ENCODE assay signal across 24 cellular contexts in genomic region chr7:107690611-107691010, GRCh38. TPM values are rescaled to one million over a fixed set of nuclear protein-coding genes. Genes with fewer than 3 reads are reported as not detected.
A peak's percentile ranks its signal among the peaks of the same experiment; 100 is the strongest.
DNase-seq lines count a peak whose midpoint lies in the region; ATAC-seq and TF ChIP-seq lines count a peak whose summit lies in the region.
"Had no signal": no experiment of that assay in that cellular context is flagged by ENCODE, and none has a peak within 500 bp of the region (broad histone marks: within the 10 kb centered on the region; RNA-seq: fewer than 3 reads in every experiment).

No MANE protein-coding gene starts in this region.

- no peak overlapping the region for H3K4me3 ChIP-seq in astrocyte of the cerebellum (ENCODE audit: low read depth, low read length)
- H3K4me3 ChIP-seq in fibroblast of the aortic adventitia (ENCODE audit: low read depth, low read length): no peak overlapping the region
- H3K4me3 ChIP-seq: adrenal gland, HAP-1, smooth muscle cell, vagina had no signal

- no peaks in the 10 kb centered on the region for H3K9me3 Mint-ChIP-seq in activated T-cell treated with anti-CD3 and anti-CD28 coated beads, Interleukin-2, amount 50 U/mL, for 72 hours
- H3K9me3 Mint-ChIP-seq: CD4-positive, CD25-positive, alpha-beta regulatory T cell; endodermal cell; natural killer cell had no signal

- H3K27me3 Mint-ChIP-seq in activated T-cell treated with anti-CD3 and anti-CD28 coated beads, Interleukin-2, amount 50 U/mL, for 72 hours (ENCODE audit: low read depth): peaks cover 39% of the 10 kb centered on the region

- peaks cover 7% of the 10 kb centered on the region for H3K4me1 Mint-ChIP-seq in activated T-cell treated with anti-CD3 and anti-CD28 coated beads, Interleukin-2, amount 50 U/mL, for 72 hours (ENCODE audit: low read depth)
- H3K4me1 Mint-ChIP-seq: natural killer cell had no signal

- no peak overlapping the region for H3K4me3 Mint-ChIP-seq in activated T-cell treated with anti-CD3 and anti-CD28 coated beads, Interleukin-2, amount 50 U/mL, for 72 hours
- H3K4me3 Mint-ChIP-seq: CD4-positive, CD25-positive, alpha-beta regulatory T cell; endodermal cell; natural killer cell had no signal

- ATAC-seq in HG02678 (IDR thresholded peaks at IDR 0.05; ENCODE audit: unreplicated experiment): no peak
- no peak for ATAC-seq in activated T-cell treated with anti-CD3 and anti-CD28 coated beads, Interleukin-2, amount 50 U/mL, for 72 hours (replicated peaks in 1 of 2)
- ATAC-seq: natural killer cell had no signal

- H3K36me3 Mint-ChIP-seq in activated T-cell treated with anti-CD3 and anti-CD28 coated beads, Interleukin-2, amount 50 U/mL, for 72 hours (ENCODE audit: insufficient read depth in 2 of 2): no peaks in the 10 kb centered on the region
- H3K36me3 Mint-ChIP-seq: CD4-positive, CD25-positive, alpha-beta regulatory T cell; natural killer cell had no signal

- no peak for TF ChIP-seq CTCF in astrocyte of the cerebellum (IDR thresholded peaks at IDR 0.05; ENCODE audit: low read depth, low read length, missing control alignments)
- TF ChIP-seq CTCF in fibroblast of the aortic adventitia (IDR thresholded peaks at IDR 0.05; ENCODE audit: insufficient read depth, low read length): peak; percentile 50

- peak; percentile 56 for DNase-seq in A172 (ENCODE audit: low spot score)
- DNase-seq in M059J (ENCODE audit: low read depth): peak; percentile 69
- DNase-seq in astrocyte of the cerebellum (ENCODE audit: low read depth): peak; percentile 49
- peak; percentile 92 for DNase-seq in fibroblast of the aortic adventitia (ENCODE audit: low read depth)
- DNase-seq in DMS53 (lab: John Stamatoyannopoulos, UW): no peak
- DNase-seq in activated T-cell treated with anti-CD3 and anti-CD28 coated beads, Interleukin-2, amount 50 U/mL, for 72 hours: no peak
- DNase-seq in CD1c-positive myeloid dendritic cell (ENCODE audit: extremely low spot score): no peak
- DNase-seq: activated CD4-positive, alpha-beta T cell treated with anti-CD3 and anti-CD28 coated beads for 4 hours; activated effector memory CD4-positive, alpha-beta T cell treated with Interleukin-2 at 50 U/mL for 16 hours; adrenal gland; CD4-positive, CD25-positive, alpha-beta regulatory T cell; DMS 273 treated with DMSO at 0.1 percent for 48 hours; hippocampal formation; kidney; mesenchymal stem cell; natural killer cell; NCI-H146; NCI-H345; posterior cingulate gyrus had no signal

- in situ Hi-C loops in astrocyte of the cerebellum (cut with HindIII; ENCODE audit: low sequenced_read_pairs): no loop called here

- no peak overlapping the region for H3K27ac Mint-ChIP-seq in activated T-cell treated with anti-CD3 and anti-CD28 coated beads, Interleukin-2, amount 50 U/mL, for 72 hours
- H3K27ac Mint-ChIP-seq: CD4-positive, CD25-positive, alpha-beta regulatory T cell; endodermal cell; natural killer cell had no signal

RNA-seq across cellular contexts. Expression of gene SLC26A4, which starts 30.0 kb away (rescaled TPM):
- total RNA-seq in A172 (2014; rRNA removed; shearing (Covaris generic)): 0.02 TPM in 1 of 2 replicates, not detected in the other
- 0.84 and 1.6 TPM in 2 replicates for total RNA-seq in M059J (2014; rRNA removed; shearing (Covaris generic))
- total RNA-seq in fibroblast of the aortic adventitia (ENCODE audit: low replicate concordance): 0.65 and 1.8 TPM in 2 replicates
- total RNA-seq in activated T-cell treated with anti-CD3 and anti-CD28 coated beads, Interleukin-2, amount 50 U/mL, for 72 hours: 10 to 100 TPM in 1 of 2 donors, 1 to 10 TPM in 1; 7.9 to 18.3 TPM
- total RNA-seq: vagina had no signal

RNA-seq across cellular contexts. Expression of gene CBLL1, which starts 53.3 kb away (rescaled TPM):
- total RNA-seq in A172 (2014; rRNA removed; shearing (Covaris generic)): 33.5 and 47.6 TPM in 2 replicates
- 43.4 and 43.8 TPM in 2 replicates for total RNA-seq in M059J (2014; rRNA removed; shearing (Covaris generic))
- total RNA-seq in fibroblast of the aortic adventitia (ENCODE audit: low replicate concordance): 32.0 and 32.6 TPM in 2 replicates
- total RNA-seq in activated T-cell treated with anti-CD3 and anti-CD28 coated beads, Interleukin-2, amount 50 U/mL, for 72 hours: 10 to 100 TPM; 39.8 to 44.6 TPM

Comparison
In these comparisons a context has a peak if more than half of its experiments do, and no peak if none do; other contexts are left out.
1. DNase-seq: peak in A172 (single experiment), M059J (single experiment), astrocyte of the cerebellum (single experiment) and fibroblast of the aortic adventitia (single experiment); none in DMS53 (single experiment), activated T-cell treated with anti-CD3 and anti-CD28 coated beads, Interleukin-2, amount 50 U/mL, for 72 hours (0 of 2) and CD1c-positive myeloid dendritic cell (single experiment).